Comparison of ENCODE assay signal across 19 cellular contexts in genomic region chr19:7840629-7841028, GRCh38. TPM values are rescaled to one million over a fixed set of nuclear protein-coding genes. Genes with fewer than 3 reads are reported as not detected.
DNase-seq lines count a peak whose midpoint lies in the region; ATAC-seq, FAIRE-seq and TF ChIP-seq lines count a peak whose summit lies in the region.
"Had no signal": no experiment of that assay in that cellular context is flagged by ENCODE, and none has a peak within 500 bp of the region (broad histone marks: within the 10 kb centered on the region; RNA-seq: fewer than 3 reads in every experiment).

No MANE protein-coding gene starts in this region.

- intact Hi-C loops in kidney (cut with DNase I), result no loop called here

- H3K9me3 Mint-ChIP-seq in activated naive CD4-positive, alpha-beta T cell treated with anti-CD3 and anti-CD28 coated beads, Interleukin-2, amount 50 U/mL, for 72 hours, result no peaks in the 10 kb centered on the region
- H3K9me3 Mint-ChIP-seq: CD8-positive, alpha-beta T cell had no signal

- CTCF ChIA-PET in HEK293 (lab: Yijun Ruan, JAX), result no interaction called here

- H3K27ac ChIP-seq in HEK293 (ENCODE audit: extremely low read depth, low read depth, low read length) (no peak overlapping the region), kidney (ENCODE audit: low read depth in 2 of 2, low read length in 2 of 2) (no peak overlapping the region)
- H3K27ac ChIP-seq: C4-2B had no signal

- DNase-seq in MV-4-11 (lab: John Stamatoyannopoulos, UW) (peak; percentile 36), kidney (peak; percentile 20), amygdala (lab: John Stamatoyannopoulos, UW) (no peak), inferior parietal cortex (ENCODE audit: extremely low spot score) (no peak)
- DNase-seq in activated naive CD4-positive, alpha-beta T cell treated with anti-CD3 and anti-CD28 coated beads, Interleukin-2, amount 50 U/mL, for 72 hours (ENCODE audit: low spot score in 2 of 2), result no peak
- DNase-seq: Caco-2; CD4-positive, CD25-positive, alpha-beta regulatory T cell; CD8-positive, alpha-beta T cell; DMS153; DND-41; HCEC 1CT had no signal

- no peaks in the 10 kb centered on the region; a peak in 1 of 3 replicates for H3K36me3 ChIP-seq in HEK293 (ENCODE audit: control insufficient read depth in 2 of 2, insufficient read depth in 1 of 2, low read length in 2 of 2)
- no peaks in the 10 kb centered on the region for H3K36me3 ChIP-seq in kidney (ENCODE audit: control insufficient read depth in 1 of 2, insufficient read depth in 2 of 2, low read length in 2 of 2)

- ATAC-seq in activated naive CD4-positive, alpha-beta T cell treated with anti-CD3 and anti-CD28 coated beads, Interleukin-2, amount 50 U/mL, for 72 hours, result no peak
- ATAC-seq: CD8-positive, alpha-beta T cell; GM23338 had no signal

- no peak overlapping the region for H3K9ac ChIP-seq in kidney (ENCODE audit: low read length in 2 of 2)

- no peak overlapping the region for H3K4me3 ChIP-seq in HEK293 (ENCODE audit: low read depth, low read length)
- H3K4me3 ChIP-seq in kidney (ENCODE audit: low read length in 2 of 2), result no peak overlapping the region
- H3K4me3 ChIP-seq: GM23338 had no signal

- no peak for TF ChIP-seq CTCF in HEK293 (tag by site-specific recombination; IDR thresholded peaks at IDR 0.05)
- no peak for TF ChIP-seq CTCF in kidney (IDR thresholded peaks at IDR 0.05; ENCODE audit: borderline replicate concordance, extremely low read depth, insufficient read depth)

- no peak for FAIRE-seq in kidney (lab: Jason Lieb, UNC)
- FAIRE-seq: G401.6, GM12892, GM19239, H54 had no signal

- H3K9me3 ChIP-seq in HEK293 (ENCODE audit: control insufficient read depth, insufficient read depth, low read depth, low read length), result no peaks in the 10 kb centered on the region
- H3K9me3 ChIP-seq in kidney (ENCODE audit: control insufficient read depth in 1 of 2, low read length in 2 of 2), result no peaks in the 10 kb centered on the region
- H3K9me3 ChIP-seq: Caco-2 had no signal

- H3K36me3 Mint-ChIP-seq in activated naive CD4-positive, alpha-beta T cell treated with anti-CD3 and anti-CD28 coated beads, Interleukin-2, amount 50 U/mL, for 72 hours, result no peaks in the 10 kb centered on the region
- H3K36me3 Mint-ChIP-seq: CD8-positive, alpha-beta T cell had no signal

- H3K4me1 ChIP-seq in HEK293 (ENCODE audit: control insufficient read depth, insufficient read depth, low read length) (no peaks in the 10 kb centered on the region), kidney (ENCODE audit: control insufficient read depth in 1 of 2, insufficient read depth in 1 of 2, low read depth in 1 of 2, low read length in 2 of 2) (peaks cover 0 to 8% of the 10 kb centered on the region in 2 donors)
- H3K4me1 ChIP-seq: Caco-2 had no signal

- H3K27ac Mint-ChIP-seq in activated naive CD4-positive, alpha-beta T cell treated with anti-CD3 and anti-CD28 coated beads, Interleukin-2, amount 50 U/mL, for 72 hours, result no peak overlapping the region
- H3K27ac Mint-ChIP-seq: CD8-positive, alpha-beta T cell; GM23338 had no signal

- POLR2A ChIA-PET in HEK293 (lab: Yijun Ruan, JAX), result no interaction called here

TF ChIP-seq in HEK293, 187 proteins besides CTCF, POLR2A, EP300 and RAD21:
- no peak for TF ChIP-seq ZNF426 (tag by site-specific recombination; IDR thresholded peaks at IDR 0.05)
- TF ChIP-seq KLF1 (tag by site-specific recombination; IDR thresholded peaks at IDR 0.05), result no peak
- TF ChIP-seq ZNF335 (tag by site-specific recombination; conservative IDR thresholded peaks at IDR 0.05), result no peak
- no peak for TF ChIP-seq GLI4 (tag by site-specific recombination; IDR thresholded peaks at IDR 0.05)
- no peak for TF ChIP-seq KLF8 (tag by site-specific recombination; IDR thresholded peaks at IDR 0.05)
- 0 out of 2 replicates have a peak, but pooled peaks have one; percentile 17 for TF ChIP-seq ZNF121 (tag by site-specific recombination; IDR thresholded peaks at IDR 0.05)
- no peak for TF ChIP-seq ZNF777 (tag by site-specific recombination; IDR thresholded peaks at IDR 0.05; ENCODE audit: borderline replicate concordance)
- TF ChIP-seq ZNF704 (tag by site-specific recombination; IDR thresholded peaks at IDR 0.05), result no peak
- no peak for TF ChIP-seq ZSCAN30 (tag by site-specific recombination; IDR thresholded peaks at IDR 0.05)
- no peak for TF ChIP-seq ZNF791 (tag by site-specific recombination; IDR thresholded peaks at IDR 0.05)
- peak; percentile 99 for TF ChIP-seq ZNF146 (tag by site-specific recombination; IDR thresholded peaks at IDR 0.05)
- TF ChIP-seq TCF7L2 (IDR thresholded peaks at IDR 0.05; ENCODE audit: borderline replicate concordance, low read depth, low read length), result no peak
- no peak for TF ChIP-seq ZFP3 (tag by site-specific recombination; IDR thresholded peaks at IDR 0.05; ENCODE audit: low read depth)
- no peak for TF ChIP-seq ZNF837 (tag by site-specific recombination; IDR thresholded peaks at IDR 0.05)
- no peak for TF ChIP-seq ZNF449 (tag by site-specific recombination; IDR thresholded peaks at IDR 0.05)

RNA-seq across cellular contexts. Expression of gene EVI5L, which starts 10.6 kb away (rescaled TPM):
- 15.9 TPM for total RNA-seq in kidney
- polyA plus RNA-seq in kidney (ENCODE audit: insufficient read depth, low read depth, low replicate concordance), result 14.5 TPM
- 1 to 10 TPM; 4.6 to 7.8 TPM for total RNA-seq in activated naive CD4-positive, alpha-beta T cell treated with anti-CD3 and anti-CD28 coated beads, Interleukin-2, amount 50 U/mL, for 72 hours

RNA-seq across cellular contexts. Expression of gene PRR36, which starts 33.6 kb away (rescaled TPM):
- 4.2 TPM for total RNA-seq in kidney
- 1.1 TPM for polyA plus RNA-seq in kidney (ENCODE audit: insufficient read depth, low read depth, low replicate concordance)
- total RNA-seq in activated naive CD4-positive, alpha-beta T cell treated with anti-CD3 and anti-CD28 coated beads, Interleukin-2, amount 50 U/mL, for 72 hours, result under 1 TPM; 0.20 to 0.97 TPM
- polyA plus RNA-seq: BJ had no signal

RNA-seq across cellular contexts. Expression of gene LRRC8E, which starts 47.7 kb away (rescaled TPM):
- total RNA-seq in kidney, result 9.1 TPM
- 2.2 TPM for polyA plus RNA-seq in kidney (ENCODE audit: insufficient read depth, low read depth, low replicate concordance)
- not detected for total RNA-seq in activated naive CD4-positive, alpha-beta T cell treated with anti-CD3 and anti-CD28 coated beads, Interleukin-2, amount 50 U/mL, for 72 hours
- total RNA-seq: CD4-positive, CD25-positive, alpha-beta regulatory T cell; CD8-positive, alpha-beta T cell had no signal
- polyA plus RNA-seq: CD4-positive, CD25-positive, alpha-beta regulatory T cell had no signal

Comparison
In these comparisons a context has a peak if more than half of its experiments do, and no peak if none do; other contexts are left out.
1. DNase-seq: peak in MV-4-11 (single experiment) and kidney (single experiment); none in amygdala (0 of 56), activated naive CD4-positive, alpha-beta T cell treated with anti-CD3 and anti-CD28 coated beads, Interleukin-2, amount 50 U/mL, for 72 hours (0 of 2) and inferior parietal cortex (single experiment).